Comparison of ENCODE assay signal across 1 cellular context in the genomic region with DNA sequence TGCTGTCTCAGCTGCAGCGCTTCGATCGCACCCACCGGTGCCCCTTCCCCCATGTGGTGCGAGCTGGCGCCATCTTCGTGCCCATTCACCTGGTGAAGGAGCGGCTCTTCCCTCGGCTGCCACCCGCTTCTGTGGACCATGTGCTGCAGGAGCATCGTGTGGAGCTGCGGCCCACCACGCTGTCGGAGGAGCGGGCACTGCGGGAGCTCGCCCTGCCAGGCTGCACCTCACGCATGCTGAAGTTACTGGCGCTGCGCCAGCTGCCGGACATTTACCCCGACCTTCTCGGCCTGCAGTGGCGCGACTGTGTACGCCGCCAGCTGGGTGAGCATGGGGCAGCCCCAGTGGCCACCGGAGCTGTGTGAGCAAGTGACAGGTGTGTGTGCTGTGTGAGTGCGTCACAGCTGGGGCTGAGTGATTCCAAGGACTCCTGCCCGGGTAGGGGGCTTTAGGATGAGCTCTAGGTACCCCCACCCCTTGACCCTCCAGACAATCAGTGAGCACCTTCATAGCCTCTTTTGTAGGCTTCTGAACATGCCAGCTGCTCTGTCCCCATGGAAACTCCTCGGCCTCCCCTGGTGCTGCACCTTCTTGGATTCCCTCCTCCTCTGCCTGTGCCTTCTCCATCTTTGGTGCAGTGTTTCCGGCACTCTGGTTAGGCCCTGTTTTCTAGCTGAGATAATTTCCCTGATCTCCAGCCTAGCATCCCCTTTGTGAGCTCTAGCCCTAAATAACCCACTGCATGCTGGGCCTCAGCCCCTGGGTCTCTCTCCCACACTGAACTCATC.
TF ChIP-seq lines count a peak whose summit lies in the region.

No MANE protein-coding gene starts in this region.

TF ChIP-seq in HepG2, 621 proteins besides CTCF, POLR2A, EP300 and RAD21 (continued from another document):
- TF ChIP-seq, protein P1, sequence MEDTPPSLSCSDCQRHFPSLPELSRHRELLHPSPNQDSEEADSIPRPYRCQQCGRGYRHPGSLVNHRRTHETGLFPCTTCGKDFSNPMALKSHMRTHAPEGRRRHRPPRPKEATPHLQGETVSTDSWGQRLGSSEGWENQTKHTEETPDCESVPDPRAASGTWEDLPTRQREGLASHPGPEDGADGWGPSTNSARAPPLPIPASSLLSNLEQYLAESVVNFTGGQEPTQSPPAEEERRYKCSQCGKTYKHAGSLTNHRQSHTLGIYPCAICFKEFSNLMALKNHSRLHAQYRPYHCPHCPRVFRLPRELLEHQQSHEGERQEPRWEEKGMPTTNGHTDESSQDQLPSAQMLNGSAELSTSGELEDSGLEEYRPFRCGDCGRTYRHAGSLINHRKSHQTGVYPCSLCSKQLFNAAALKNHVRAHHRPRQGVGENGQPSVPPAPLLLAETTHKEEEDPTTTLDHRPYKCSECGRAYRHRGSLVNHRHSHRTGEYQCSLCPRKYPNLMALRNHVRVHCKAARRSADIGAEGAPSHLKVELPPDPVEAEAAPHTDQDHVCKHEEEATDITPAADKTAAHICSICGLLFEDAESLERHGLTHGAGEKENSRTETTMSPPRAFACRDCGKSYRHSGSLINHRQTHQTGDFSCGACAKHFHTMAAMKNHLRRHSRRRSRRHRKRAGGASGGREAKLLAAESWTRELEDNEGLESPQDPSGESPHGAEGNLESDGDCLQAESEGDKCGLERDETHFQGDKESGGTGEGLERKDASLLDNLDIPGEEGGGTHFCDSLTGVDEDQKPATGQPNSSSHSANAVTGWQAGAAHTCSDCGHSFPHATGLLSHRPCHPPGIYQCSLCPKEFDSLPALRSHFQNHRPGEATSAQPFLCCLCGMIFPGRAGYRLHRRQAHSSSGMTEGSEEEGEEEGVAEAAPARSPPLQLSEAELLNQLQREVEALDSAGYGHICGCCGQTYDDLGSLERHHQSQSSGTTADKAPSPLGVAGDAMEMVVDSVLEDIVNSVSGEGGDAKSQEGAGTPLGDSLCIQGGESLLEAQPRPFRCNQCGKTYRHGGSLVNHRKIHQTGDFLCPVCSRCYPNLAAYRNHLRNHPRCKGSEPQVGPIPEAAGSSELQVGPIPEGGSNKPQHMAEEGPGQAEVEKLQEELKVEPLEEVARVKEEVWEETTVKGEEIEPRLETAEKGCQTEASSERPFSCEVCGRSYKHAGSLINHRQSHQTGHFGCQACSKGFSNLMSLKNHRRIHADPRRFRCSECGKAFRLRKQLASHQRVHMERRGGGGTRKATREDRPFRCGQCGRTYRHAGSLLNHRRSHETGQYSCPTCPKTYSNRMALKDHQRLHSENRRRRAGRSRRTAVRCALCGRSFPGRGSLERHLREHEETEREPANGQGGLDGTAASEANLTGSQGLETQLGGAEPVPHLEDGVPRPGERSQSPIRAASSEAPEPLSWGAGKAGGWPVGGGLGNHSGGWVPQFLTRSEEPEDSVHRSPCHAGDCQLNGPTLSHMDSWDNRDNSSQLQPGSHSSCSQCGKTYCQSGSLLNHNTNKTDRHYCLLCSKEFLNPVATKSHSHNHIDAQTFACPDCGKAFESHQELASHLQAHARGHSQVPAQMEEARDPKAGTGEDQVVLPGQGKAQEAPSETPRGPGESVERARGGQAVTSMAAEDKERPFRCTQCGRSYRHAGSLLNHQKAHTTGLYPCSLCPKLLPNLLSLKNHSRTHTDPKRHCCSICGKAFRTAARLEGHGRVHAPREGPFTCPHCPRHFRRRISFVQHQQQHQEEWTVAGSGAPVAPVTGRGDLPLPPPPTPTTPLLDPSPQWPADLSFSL (CRISPR knock-in tag; IDR thresholded peaks at IDR 0.05): no peak
- TF ChIP-seq, protein P2, sequence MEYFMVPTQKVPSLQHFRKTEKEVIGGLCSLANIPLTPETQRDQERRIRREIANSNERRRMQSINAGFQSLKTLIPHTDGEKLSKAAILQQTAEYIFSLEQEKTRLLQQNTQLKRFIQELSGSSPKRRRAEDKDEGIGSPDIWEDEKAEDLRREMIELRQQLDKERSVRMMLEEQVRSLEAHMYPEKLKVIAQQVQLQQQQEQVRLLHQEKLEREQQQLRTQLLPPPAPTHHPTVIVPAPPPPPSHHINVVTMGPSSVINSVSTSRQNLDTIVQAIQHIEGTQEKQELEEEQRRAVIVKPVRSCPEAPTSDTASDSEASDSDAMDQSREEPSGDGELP (IDR thresholded peaks at IDR 0.05; ENCODE audit: borderline replicate concordance, low read depth): no peak
